Comparison of ENCODE assay signal across 8 cellular contexts in genomic region chr6:106462923-106463557, GRCh38.
"Had no signal": no experiment of that assay in that cellular context is flagged by ENCODE, and none has a peak within 500 bp of the region (broad histone marks: within the 10 kb centered on the region; RNA-seq: fewer than 3 reads in every experiment).

No MANE protein-coding gene starts in this region.

- FAIRE-seq: G401.6, GM12878, GM12891, GM12892, GM18507, GM19239 had no signal

- DNase-seq: GDM1, GF-D8 had no signal

- H3K4me3 ChIP-seq: GM12878 had no signal

- ATAC-seq: GM12878 had no signal
